27 cellular contexts compared by ENCODE assay signal in the genomic region with DNA sequence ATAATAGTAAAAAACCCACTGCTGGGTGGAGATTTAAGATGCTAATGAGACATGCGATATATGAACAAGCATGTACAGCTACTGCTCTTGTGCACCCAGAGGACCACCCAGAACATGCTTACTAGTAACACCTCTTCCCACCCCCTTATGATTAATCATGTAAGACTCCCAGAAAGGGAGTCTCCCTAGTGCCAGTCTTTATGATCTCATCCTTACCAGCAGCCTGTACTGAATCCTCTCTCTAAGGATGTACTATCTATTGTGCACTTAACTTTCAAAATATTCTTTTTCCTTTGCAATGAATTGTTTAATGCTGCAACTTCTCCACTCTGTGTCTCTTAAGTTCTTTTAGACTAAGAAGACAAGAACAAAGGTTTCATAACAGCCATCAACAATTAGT. TPM values are rescaled to one million over a fixed set of nuclear protein-coding genes. Genes with fewer than 3 reads are reported as not detected.
A peak's percentile ranks its signal among the peaks of the same experiment; 100 is the strongest.
DNase-seq lines count a peak whose midpoint lies in the region; ATAC-seq and TF ChIP-seq lines count a peak whose summit lies in the region.
"Had no signal": no experiment of that assay in that cellular context is flagged by ENCODE, and none has a peak within 500 bp of the region (broad histone marks: within the 10 kb centered on the region; RNA-seq: fewer than 3 reads in every experiment).

No MANE protein-coding gene starts in this region.

- H3K27me3 Mint-ChIP-seq in HFFc6 (ENCODE audit: insufficient read depth), result no peaks in the 10 kb centered on the region
- H3K27me3 Mint-ChIP-seq: B cell; stimulated activated naive CD8-positive, alpha-beta T cell treated with anti-CD3 and anti-CD28 coated beads, Interleukin-15, amount 100 ng/mL, for 72 hours; T-cell had no signal

- no peaks in the 10 kb centered on the region for H3K9me3 ChIP-seq in RWPE2 (ENCODE audit: severe bottlenecking)
- H3K9me3 ChIP-seq: gastroesophageal sphincter, thyroid gland had no signal

- H3K4me1 Mint-ChIP-seq in HFFc6 (ENCODE audit: low read depth), result peaks cover 21% of the 10 kb centered on the region
- H3K4me1 Mint-ChIP-seq: neural crest cell; stimulated activated naive CD8-positive, alpha-beta T cell treated with anti-CD3 and anti-CD28 coated beads, Interleukin-15, amount 100 ng/mL, for 72 hours; T-cell had no signal

- peak; percentile 41 for DNase-seq in HFFc6
- no peak for DNase-seq in RWPE2 (ENCODE audit: low spot score)
- peak; percentile 31 for DNase-seq in fibroblast of the aortic adventitia (ENCODE audit: low read depth)
- no peak for DNase-seq in LoVo (ENCODE audit: low spot score)
- DNase-seq in MV-4-11 (lab: John Stamatoyannopoulos, UW), result no peak
- DNase-seq in NCI-H1436 (lab: John Stamatoyannopoulos, UW), result no peak
- DNase-seq: activated CD8-positive, alpha-beta memory T cell treated with anti-CD3 and anti-CD28 coated beads for 24 hours; activated T-cell treated with anti-CD3 and anti-CD28 coated beads, Interleukin-2, amount 50 U/mL, for 1 hour; brain microvascular endothelial cell; effector CD8-positive, alpha-beta T cell; erythroblast; Karpas-422; NCI-H1048; NCI-H1930; NCI-H774; posterior cingulate gyrus; SHP77 treated with DMSO at 0.1 percent for 48 hours; stimulated activated CD4-positive, alpha-beta T cell treated with anti-CD3 and anti-CD28 coated beads, Interleukin-15, amount 100 ng/mL, for 24 hours; stimulated activated naive CD8-positive, alpha-beta T cell treated with anti-CD3 and anti-CD28 coated beads, Interleukin-15, amount 100 ng/mL, for 72 hours; T-cell; thyroid gland had no signal

- no peaks in the 10 kb centered on the region for H3K9me3 Mint-ChIP-seq in HFFc6
- H3K9me3 Mint-ChIP-seq: T-cell had no signal

- no peaks in the 10 kb centered on the region for H3K36me3 Mint-ChIP-seq in HFFc6 (ENCODE audit: low read depth)
- H3K36me3 Mint-ChIP-seq: T-cell had no signal

- ATAC-seq in RWPE2 (ENCODE audit: low read depth) (peak; percentile 62; the same call in 2 of the 3 replicates), HG02571 (IDR thresholded peaks at IDR 0.05; ENCODE audit: unreplicated experiment) (no peak)
- ATAC-seq: gastroesophageal sphincter; sciatic nerve; stimulated activated naive CD8-positive, alpha-beta T cell treated with anti-CD3 and anti-CD28 coated beads, Interleukin-15, amount 100 ng/mL, for 72 hours; T-cell had no signal

- no peaks in the 10 kb centered on the region for H3K4me1 ChIP-seq in RWPE2 (ENCODE audit: insufficient read depth, poor library complexity, severe bottlenecking)
- H3K4me1 ChIP-seq: gastroesophageal sphincter, thyroid gland had no signal

- peaks cover 17% of the 10 kb centered on the region for H3K36me3 ChIP-seq in RWPE2 (ENCODE audit: low read depth)
- H3K36me3 ChIP-seq: brain microvascular endothelial cell, gastroesophageal sphincter, thyroid gland had no signal

- TF ChIP-seq CTCF in HFFc6 (IDR thresholded peaks at IDR 0.05), result no peak
- TF ChIP-seq CTCF in RWPE2 (IDR thresholded peaks at IDR 0.05; ENCODE audit: poor library complexity, severe bottlenecking), result no peak
- TF ChIP-seq CTCF in fibroblast of the aortic adventitia (IDR thresholded peaks at IDR 0.05; ENCODE audit: insufficient read depth, low read length), result no peak

- H3K27ac Mint-ChIP-seq in HFFc6, result peak overlapping the region; percentile 3; the same call in 1 of the 2 replicates
- H3K27ac Mint-ChIP-seq: B cell; stimulated activated naive CD8-positive, alpha-beta T cell treated with anti-CD3 and anti-CD28 coated beads, Interleukin-15, amount 100 ng/mL, for 72 hours; T-cell had no signal

- H3K27ac ChIP-seq in RWPE2 (ENCODE audit: poor library complexity, severe bottlenecking), result no peak overlapping the region
- H3K27ac ChIP-seq: brain microvascular endothelial cell, gastroesophageal sphincter, thyroid gland had no signal

- H3K4me3 ChIP-seq in RWPE2 (ENCODE audit: severe bottlenecking) (no peak overlapping the region), fibroblast of the aortic adventitia (ENCODE audit: low read depth, low read length) (no peak overlapping the region)
- H3K4me3 ChIP-seq: gastroesophageal sphincter, lung, thyroid gland had no signal

- no peak overlapping the region for H3K4me3 Mint-ChIP-seq in HFFc6
- H3K4me3 Mint-ChIP-seq: B cell; neural crest cell; stimulated activated naive CD8-positive, alpha-beta T cell treated with anti-CD3 and anti-CD28 coated beads, Interleukin-15, amount 100 ng/mL, for 72 hours; T-cell had no signal

- H3K27me3 ChIP-seq in RWPE2 (ENCODE audit: insufficient read depth, poor library complexity, severe bottlenecking), result no peaks in the 10 kb centered on the region
- H3K27me3 ChIP-seq: brain microvascular endothelial cell, gastroesophageal sphincter, thyroid gland had no signal

RNA-seq across cellular contexts. Expression of a gene that starts 9.1 kb away (rescaled TPM):
- 10 to 100 TPM; 38.8 to 53.2 (median 48.4) TPM for total RNA-seq in HFFc6 (2021; fragmentation: NEBNext Ultra II Directional; extraction: Animal tissue kit (Norgen Biotek cat#: 25700))
- total RNA-seq in fibroblast of the aortic adventitia (ENCODE audit: low replicate concordance), result 31.6 and 74.7 TPM in 2 replicates

RNA-seq across cellular contexts. Expression of a gene that starts 35.9 kb away (rescaled TPM):
- 10 to 100 TPM; 16.2 to 37.0 (median 32.5) TPM for total RNA-seq in HFFc6 (2021; fragmentation: NEBNext Ultra II Directional; extraction: Animal tissue kit (Norgen Biotek cat#: 25700))
- 1.2 and 37.2 TPM in 2 replicates for total RNA-seq in fibroblast of the aortic adventitia (ENCODE audit: low replicate concordance)

RNA-seq across cellular contexts. Expression of a gene that starts 36.4 kb away (rescaled TPM):
- 10 to 100 TPM; 15.9 to 22.4 (median 18.4) TPM for total RNA-seq in HFFc6 (2021; fragmentation: NEBNext Ultra II Directional; extraction: Animal tissue kit (Norgen Biotek cat#: 25700))
- total RNA-seq in fibroblast of the aortic adventitia (ENCODE audit: low replicate concordance), result 8.5 and 9.1 TPM in 2 replicates

RNA-seq across cellular contexts. Expression of a gene that starts 58.9 kb away (rescaled TPM):
- total RNA-seq in HFFc6 (2021; fragmentation: NEBNext Ultra II Directional; extraction: Animal tissue kit (Norgen Biotek cat#: 25700)), result 100 to 1,000 TPM; 139 to 217 (median 180) TPM
- total RNA-seq in fibroblast of the aortic adventitia (ENCODE audit: low replicate concordance), result 258 and 719 TPM in 2 replicates

Comparison
In these comparisons a context has a peak if more than half of its experiments do, and no peak if none do; other contexts are left out.
1. DNase-seq: peak in HFFc6 (single experiment) and fibroblast of the aortic adventitia (single experiment); none in RWPE2 (single experiment), LoVo (single experiment), MV-4-11 (single experiment) and NCI-H1436 (single experiment).